In the genomic region with DNA sequence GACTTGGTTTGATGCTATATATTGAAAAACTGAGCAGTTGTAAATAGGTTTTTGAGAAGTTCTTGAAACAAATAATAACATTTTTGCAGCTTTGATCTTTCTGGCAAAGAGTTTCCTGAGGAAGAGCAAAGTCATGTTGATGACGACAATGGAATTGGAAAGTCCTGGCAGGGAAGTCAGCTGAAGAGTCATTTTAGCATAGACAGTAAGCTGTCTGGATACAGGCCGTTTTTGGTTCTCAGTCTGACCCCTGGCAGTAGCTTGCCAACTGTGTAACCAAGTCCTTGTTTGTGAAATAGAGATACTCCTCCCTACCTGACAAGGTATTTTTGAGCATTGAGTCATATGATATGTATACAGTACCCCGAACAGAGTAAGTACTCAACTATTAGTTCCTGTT, we compare ENCODE assay signal across 14 cellular contexts.
DNase-seq lines count a peak whose midpoint lies in the region; ATAC-seq, FAIRE-seq and TF ChIP-seq lines count a peak whose summit lies in the region.
"Had no signal": no experiment of that assay in that cellular context is flagged by ENCODE, and none has a peak within 500 bp of the region (broad histone marks: within the 10 kb centered on the region; RNA-seq: fewer than 3 reads in every experiment).

No MANE protein-coding gene starts in this region.

- dilution Hi-C loops in mammary epithelial cell (cut with HindIII; ENCODE audit: low sequenced_read_pairs), result no loop called here
- dilution Hi-C loops in endothelial cell of umbilical vein (cut with MboI; ENCODE audit: extremely low pct_ligation_motif_present, low sequenced_read_pairs), result no loop called here

- intact Hi-C loops in mammary epithelial cell (cut with micrococcal nuclease) (no loop called here), breast epithelium (cut with DNase I; ENCODE audit: low total_unique reads) (no loop called here), endothelial cell of umbilical vein (cut with micrococcal nuclease) (no loop called here)

- in situ Hi-C loops in mammary epithelial cell (cut with MboI; ENCODE audit: low sequenced_read_pairs in 2 of 2), result no loop called here

- peak; percentile 60 for FAIRE-seq in endothelial cell of umbilical vein (lab: Jason Lieb, UNC)
- FAIRE-seq: A549 had no signal

- H3K9me1 ChIP-seq in endothelial cell of umbilical vein (replicated peaks; ENCODE audit: control insufficient read depth, extremely low read depth, insufficient read depth, low read length), result no peaks in the 10 kb centered on the region

- H3K79me2 ChIP-seq in mammary epithelial cell (ENCODE audit: insufficient read depth, low read length), result no peaks in the 10 kb centered on the region
- peaks cover 18% of the 10 kb centered on the region for H3K79me2 ChIP-seq in endothelial cell of umbilical vein (ENCODE audit: control insufficient read depth, insufficient read depth, low read length)

- no peak for TF ChIP-seq CTCF in mammary epithelial cell (conservative IDR thresholded peaks at IDR 0.05 in 1 of 2, IDR thresholded peaks at IDR 0.05 in 1 of 2; ENCODE audit: extremely low read depth in 1 of 2, insufficient read depth in 1 of 2, low read depth in 1 of 2, low read length in 2 of 2)
- no peak for TF ChIP-seq CTCF in breast epithelium (IDR thresholded peaks at IDR 0.05)
- TF ChIP-seq CTCF in endothelial cell of umbilical vein (IDR thresholded peaks at IDR 0.05; ENCODE audit: extremely low read depth in 1 of 2, insufficient read depth in 1 of 2, low read depth in 1 of 2, low read length in 2 of 2), result no peak

- H3K9ac ChIP-seq in mammary epithelial cell (ENCODE audit: insufficient read depth, low read length) (no peak overlapping the region), endothelial cell of umbilical vein (replicated peaks; ENCODE audit: extremely low read depth, insufficient read depth, low read length) (no peak overlapping the region)
- H3K9ac ChIP-seq: BLaER1 had no signal

- no peak overlapping the region for H3K4me3 ChIP-seq in mammary epithelial cell (replicated peaks in 1 of 3; ENCODE audit: insufficient read depth in 1 of 3, low read depth in 2 of 3, low read length in 3 of 3)
- no peak overlapping the region for H3K4me3 ChIP-seq in breast epithelium
- H3K4me3 ChIP-seq in endothelial cell of umbilical vein (replicated peaks in 1 of 3; ENCODE audit: insufficient read depth in 1 of 3, low read depth in 1 of 3, low read length in 3 of 3), result no peak overlapping the region
- H3K4me3 ChIP-seq: A549, BLaER1 had no signal

- 73% methylated on average over 3 of the region's 3 CpGs for WGBS in mammary epithelial cell (ENCODE audit: low coverage, missing lambda C conversion rate)

- H3K9me3 ChIP-seq in mammary epithelial cell (replicated peaks; ENCODE audit: insufficient read depth, low read length), result no peaks in the 10 kb centered on the region
- H3K9me3 ChIP-seq in breast epithelium, result no peaks in the 10 kb centered on the region
- no peaks in the 10 kb centered on the region for H3K9me3 ChIP-seq in endothelial cell of umbilical vein (replicated peaks; ENCODE audit: control insufficient read depth, insufficient read depth, low read length)
- H3K9me3 ChIP-seq: A549, BLaER1 had no signal

- POLR2A ChIA-PET in endothelial cell of umbilical vein (lab: Charles Lee), result no interaction called here

- no peak overlapping the region for H3K27ac ChIP-seq in mammary epithelial cell (ENCODE audit: insufficient read depth, low read depth, low read length)
- H3K27ac ChIP-seq in breast epithelium, result no peak overlapping the region
- no peak overlapping the region for H3K27ac ChIP-seq in endothelial cell of umbilical vein (ENCODE audit: insufficient read depth, low read depth, low read length)
- H3K27ac ChIP-seq: 22Rv1, A549, BLaER1 had no signal

- no peak for TF ChIP-seq POLR2A in breast epithelium (IDR thresholded peaks at IDR 0.05)
- no peak for TF ChIP-seq POLR2A in endothelial cell of umbilical vein (IDR thresholded peaks at IDR 0.05; ENCODE audit: low read depth, low read length)

- H3K36me3 ChIP-seq in mammary epithelial cell (ENCODE audit: insufficient read depth, low read length), result no peaks in the 10 kb centered on the region
- H3K36me3 ChIP-seq in breast epithelium, result no peaks in the 10 kb centered on the region
- H3K36me3 ChIP-seq in endothelial cell of umbilical vein (ENCODE audit: control insufficient read depth in 2 of 2, extremely low read depth in 1 of 2, insufficient read depth in 2 of 2, low read length in 2 of 2), result no peaks in the 10 kb centered on the region
- H3K36me3 ChIP-seq: BLaER1 had no signal

- no peaks in the 10 kb centered on the region for H3K27me3 ChIP-seq in mammary epithelial cell (ENCODE audit: insufficient read depth, low read length)
- H3K27me3 ChIP-seq in breast epithelium, result no peaks in the 10 kb centered on the region
- no peaks in the 10 kb centered on the region for H3K27me3 ChIP-seq in endothelial cell of umbilical vein (ENCODE audit: control insufficient read depth in 2 of 2, insufficient read depth in 2 of 2, low read length in 2 of 2)
- H3K27me3 ChIP-seq: BLaER1 had no signal

- ATAC-seq in GM18517 (IDR thresholded peaks at IDR 0.05; ENCODE audit: unreplicated experiment) (no peak), HG03565 (IDR thresholded peaks at IDR 0.05; ENCODE audit: unreplicated experiment) (no peak)

- CTCF ChIA-PET in mammary epithelial cell (lab: Charles Lee; ENCODE audit: low non-redundant PET) (no interaction called here), endothelial cell of umbilical vein (lab: Charles Lee) (interaction anchor here (0.7 to 1.2 kb wide), 3 partner anchors 10 to 322 kb away, joined by 3 read pairs; no protein-coding TSS in a partner anchor)

- no TSS peak for BruUV-seq in mammary epithelial cell (replicated peaks; lab: Mats Ljungman, UMichigan)
- BruUV-seq in endothelial cell of umbilical vein (replicated peaks; lab: Mats Ljungman, UMichigan), result no TSS peak

- H3K4me2 ChIP-seq in mammary epithelial cell (ENCODE audit: insufficient read depth, low read depth, low read length) (no peak overlapping the region), endothelial cell of umbilical vein (ENCODE audit: insufficient read depth, low read length) (no peak overlapping the region)
- H3K4me2 ChIP-seq: A549, BLaER1 had no signal

- H4K20me1 ChIP-seq in mammary epithelial cell (ENCODE audit: insufficient read depth, low read length), result no peaks in the 10 kb centered on the region
- peaks cover 5% of the 10 kb centered on the region for H4K20me1 ChIP-seq in endothelial cell of umbilical vein (replicated peaks; ENCODE audit: control insufficient read depth, extremely low read depth, insufficient read depth, low read length)
- H4K20me1 ChIP-seq: BLaER1 had no signal

- DNase-seq in mammary epithelial cell (peak; percentile 5), breast epithelium (ENCODE audit: low spot score in 2 of 2) (no peak), endothelial cell of umbilical vein (ENCODE audit: low read depth, low spot score) (peak; percentile 6), lung microvascular endothelial cell (ENCODE audit: low read depth in 2 of 2) (peak; percentile 50 to 89), globus pallidus (ENCODE audit: low spot score) (no peak)
- DNase-seq: CD4-positive, alpha-beta memory T cell; DMS153; DMS79; GDM1 had no signal

- H3K4me1 ChIP-seq in mammary epithelial cell (ENCODE audit: insufficient read depth, low read length) (no peaks in the 10 kb centered on the region), breast epithelium (no peaks in the 10 kb centered on the region), endothelial cell of umbilical vein (ENCODE audit: control insufficient read depth, extremely low read depth, insufficient read depth, low read length) (no peaks in the 10 kb centered on the region)
- H3K4me1 ChIP-seq: A549, BLaER1 had no signal

- H2AFZ ChIP-seq in mammary epithelial cell (ENCODE audit: low read depth, low read length), result no peak overlapping the region
- H2AFZ ChIP-seq in endothelial cell of umbilical vein (ENCODE audit: low read depth, low read length), result no peak overlapping the region

TF ChIP-seq in endothelial cell of umbilical vein, 7 proteins besides CTCF, POLR2A, EP300 and RAD21:
- TF ChIP-seq JUN (IDR thresholded peaks at IDR 0.05; ENCODE audit: borderline replicate concordance, insufficient read depth, insufficient read length, low read depth) (no peak), GATA2 (IDR thresholded peaks at IDR 0.05; ENCODE audit: insufficient read depth, insufficient read length, low read depth, low read length) (no peak), MYC (IDR thresholded peaks at IDR 0.05; ENCODE audit: low read depth, low read length) (no peak), FOS (IDR thresholded peaks at IDR 0.05; ENCODE audit: borderline replicate concordance, insufficient read depth, low read length) (no peak), EZH2 (IDR thresholded peaks at IDR 0.05; ENCODE audit: borderline replicate concordance, low read depth, low read length, severe bottlenecking) (no peak), POLR2AphosphoS5 (IDR thresholded peaks at IDR 0.05; ENCODE audit: insufficient read depth, low read depth, low read length) (no peak)
- TF ChIP-seq, protein P1, sequence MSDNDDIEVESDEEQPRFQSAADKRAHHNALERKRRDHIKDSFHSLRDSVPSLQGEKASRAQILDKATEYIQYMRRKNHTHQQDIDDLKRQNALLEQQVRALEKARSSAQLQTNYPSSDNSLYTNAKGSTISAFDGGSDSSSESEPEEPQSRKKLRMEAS (IDR thresholded peaks at IDR 0.05; ENCODE audit: insufficient read depth, insufficient read length), result no peak
TF ChIP-seq in endothelial cell of umbilical vein: peak in this region for 0.

Comparison
In these comparisons a context has a peak if more than half of its experiments do, and no peak if none do; other contexts are left out.
1. DNase-seq: peak in mammary epithelial cell (single experiment), endothelial cell of umbilical vein (single experiment) and lung microvascular endothelial cell (2 of 2); none in breast epithelium (0 of 2) and globus pallidus (single experiment).